29 cellular contexts compared by ENCODE assay signal in genomic region chr3:186339180-186339912, GRCh38. TPM values are rescaled to one million over a fixed set of nuclear protein-coding genes. Genes with fewer than 3 reads are reported as not detected.
DNase-seq lines count a peak whose midpoint lies in the region; ATAC-seq, FAIRE-seq and TF ChIP-seq lines count a peak whose summit lies in the region.
"Had no signal": no experiment of that assay in that cellular context is flagged by ENCODE, and none has a peak within 500 bp of the region (broad histone marks: within the 10 kb centered on the region; RNA-seq: fewer than 3 reads in every experiment).

No MANE protein-coding gene starts in this region.

- ATAC-seq in K562 = no peak
- ATAC-seq: activated T-cell treated with anti-CD3 and anti-CD28 coated beads, Interleukin-2, amount 50 U/mL, for 4 hours; effector memory CD8-positive, alpha-beta T cell; HCT116; left cardiac atrium; T-cell had no signal

- H3K4me1 Mint-ChIP-seq in activated naive CD4-positive, alpha-beta T cell treated with anti-CD3 and anti-CD28 coated beads for 36 hours (ENCODE audit: low read depth) = peaks cover 18% of the 10 kb centered on the region
- H3K4me1 Mint-ChIP-seq in activated naive CD4-positive, alpha-beta T cell treated with anti-CD3 and anti-CD28 coated beads, Interleukin-2, amount 10 ng/mL, durations not matched to agents 7 days and 5 days = peaks cover 7% of the 10 kb centered on the region
- H3K4me1 Mint-ChIP-seq in IgD-negative memory B cell = peaks cover 27 to 46% (median 37%) of the 10 kb centered on the region in 3 donors

- no peaks in the 10 kb centered on the region for H3K9me3 ChIP-seq in K562 (replicated peaks; ENCODE audit: control insufficient read depth, insufficient read depth, low read depth, low read length)
- H3K9me3 ChIP-seq: colonic mucosa, prostate gland, SJSA1, testis had no signal

- CTCF ChIA-PET in activated naive CD4-positive, alpha-beta T cell treated with anti-CD3 and anti-CD28 coated beads for 36 hours (lab: Charles Lee) = interaction anchor here (0.9 kb wide), 1 partner anchor 21 kb away, joined by 3 read pairs; no protein-coding TSS in a partner anchor
- CTCF ChIA-PET in activated naive CD4-positive, alpha-beta T cell treated with anti-CD3 and anti-CD28 coated beads, Interleukin-2, amount 10 ng/mL, durations not matched to agents 7 days and 5 days (lab: Charles Lee) = interaction anchor here (0.8 kb wide), 1 partner anchor 42 kb away, joined by 3 read pairs; no protein-coding TSS in a partner anchor
- CTCF ChIA-PET in K562 (lab: Yijun Ruan, JAX; ENCODE audit: low intra/inter-chr PET ratio) = interaction anchor here (0.6 kb wide), 1 partner anchor 201 kb away, joined by 4 read pairs; no protein-coding TSS in a partner anchor

- DNase-seq in activated naive CD4-positive, alpha-beta T cell treated with anti-CD3 and anti-CD28 coated beads for 36 hours = peak; percentile 11
- no peak for DNase-seq in activated naive CD4-positive, alpha-beta T cell treated with anti-CD3 and anti-CD28 coated beads, Interleukin-2, amount 10 ng/mL, durations not matched to agents 7 days and 5 days
- DNase-seq in K562 (ENCODE audit: extremely low read depth in 1 of 4, low spot score in 3 of 4) = no peak
- no peak for DNase-seq in ecto neural progenitor cell (ENCODE audit: low spot score)
- DNase-seq in activated CD8-positive, alpha-beta memory T cell treated with anti-CD3 and anti-CD28 coated beads for 24 hours = no peak
- no peak for DNase-seq in nucleus accumbens (lab: John Stamatoyannopoulos, UW)
- DNase-seq in activated gamma-delta T cell treated with Interleukin-2 at 50 U/mL for 16 hours = no peak
- DNase-seq: activated naive CD4-positive, alpha-beta T cell treated with Interleukin-2 at 50 U/mL for 16 hours; activated T-cell treated with anti-CD3 and anti-CD28 coated beads, Interleukin-2, amount 50 U/mL, for 4 hours; aorta; colonic mucosa; effector memory CD8-positive, alpha-beta T cell; erythroblast; foreskin fibroblast; Kasumi-1; left cardiac atrium; NCI-H146; NCI-H446; NCI-H82; RPMI8226; stimulated activated CD4-positive, alpha-beta T cell treated with anti-CD3 and anti-CD28 coated beads, Interleukin-15, amount 100 ng/mL, for 24 hours; stimulated activated naive CD4-positive, alpha-beta T cell treated with Interleukin-2 at 50 U/mL for 16 hours; T-cell; testis had no signal

- H3K9me1 ChIP-seq in K562 (ENCODE audit: control insufficient read depth, insufficient read depth, low read length) = no peaks in the 10 kb centered on the region

- H3K4me1 ChIP-seq in K562 (replicated peaks in 1 of 2; ENCODE audit: control insufficient read depth in 2 of 2, insufficient read depth in 2 of 2, low read length in 2 of 2) = no peaks in the 10 kb centered on the region
- H3K4me1 ChIP-seq: colonic mucosa, prostate gland, SJSA1, testis had no signal

- no peak for FAIRE-seq in K562 (lab: Jason Lieb, UNC)

- no TSS peak for BruUV-seq in K562 (replicated peaks; lab: Mats Ljungman, UMichigan)

- intact Hi-C loops in activated naive CD4-positive, alpha-beta T cell treated with anti-CD3 and anti-CD28 coated beads for 36 hours (cut with micrococcal nuclease) = no loop called here
- intact Hi-C loops in K562 (cut with micrococcal nuclease) = no loop called here

- no peak overlapping the region for H3K4me3 Mint-ChIP-seq in activated naive CD4-positive, alpha-beta T cell treated with anti-CD3 and anti-CD28 coated beads for 36 hours
- H3K4me3 Mint-ChIP-seq in activated naive CD4-positive, alpha-beta T cell treated with anti-CD3 and anti-CD28 coated beads, Interleukin-2, amount 10 ng/mL, durations not matched to agents 7 days and 5 days = no peak overlapping the region
- peak overlapping the region in 2 of 4 donors; percentile 74 to 77 for H3K4me3 Mint-ChIP-seq in IgD-negative memory B cell
- H3K4me3 Mint-ChIP-seq: activated T-cell treated with anti-CD3 and anti-CD28 coated beads, Interleukin-2, amount 50 U/mL, for 4 hours; effector memory CD8-positive, alpha-beta T cell; T-cell had no signal

- no peak overlapping the region for H3K27ac ChIP-seq in K562 (ENCODE audit: extremely low read depth, low read depth, low read length)
- H3K27ac ChIP-seq: cardiac muscle cell, colonic mucosa, prostate gland, SJSA1, testis had no signal

- H3K9ac ChIP-seq in K562 (ENCODE audit: insufficient read depth in 1 of 2, low read depth in 2 of 2, low read length in 2 of 2) = no peak overlapping the region

- POLR2A ChIA-PET in K562 (lab: Yijun Ruan, JAX) = no interaction called here

- TF ChIP-seq POLR2A in K562 (conservative IDR thresholded peaks at IDR 0.05) = no peak

- no peaks in the 10 kb centered on the region for H4K20me1 ChIP-seq in K562 (replicated peaks; ENCODE audit: control insufficient read depth, insufficient read depth, low read length)

- H3K4me3 ChIP-seq in K562 = no peak overlapping the region
- H3K4me3 ChIP-seq: cardiac muscle cell, colonic mucosa, prostate gland, SJSA1, testis had no signal

- in situ Hi-C loops in K562 (cut with MboI) = no loop called here

- no peak overlapping the region for H3K27ac Mint-ChIP-seq in activated naive CD4-positive, alpha-beta T cell treated with anti-CD3 and anti-CD28 coated beads for 36 hours
- H3K27ac Mint-ChIP-seq in activated naive CD4-positive, alpha-beta T cell treated with anti-CD3 and anti-CD28 coated beads, Interleukin-2, amount 10 ng/mL, durations not matched to agents 7 days and 5 days = no peak overlapping the region
- peak overlapping the region; percentile 3 to 92 (median 74) for H3K27ac Mint-ChIP-seq in IgD-negative memory B cell
- H3K27ac Mint-ChIP-seq: effector memory CD8-positive, alpha-beta T cell had no signal

- peaks cover 2% of the 10 kb centered on the region for H3K9me3 Mint-ChIP-seq in activated naive CD4-positive, alpha-beta T cell treated with anti-CD3 and anti-CD28 coated beads for 36 hours
- peaks cover 3% of the 10 kb centered on the region for H3K9me3 Mint-ChIP-seq in activated naive CD4-positive, alpha-beta T cell treated with anti-CD3 and anti-CD28 coated beads, Interleukin-2, amount 10 ng/mL, durations not matched to agents 7 days and 5 days
- H3K9me3 Mint-ChIP-seq in IgD-negative memory B cell = peaks cover 0 to 2% (median 0%) of the 10 kb centered on the region in 3 donors

- H3K79me2 ChIP-seq in K562 (ENCODE audit: control insufficient read depth, insufficient read depth, low read length) = no peaks in the 10 kb centered on the region

- TF ChIP-seq CTCF in K562 (IDR thresholded peaks at IDR 0.05 in 2 of 3, conservative IDR thresholded peaks at IDR 0.05 in 1 of 3; ENCODE audit: insufficient read depth in 2 of 3, low read depth in 1 of 3, low read length in 3 of 3) = no peak

- H2AFZ ChIP-seq in K562 (ENCODE audit: low read depth, low read length) = no peak overlapping the region

- TF ChIP-seq EP300 in K562 (IDR thresholded peaks at IDR 0.05; ENCODE audit: low read length) = no peak

- H3K27me3 Mint-ChIP-seq in activated naive CD4-positive, alpha-beta T cell treated with anti-CD3 and anti-CD28 coated beads for 36 hours (ENCODE audit: low read depth) = no peaks in the 10 kb centered on the region
- no peaks in the 10 kb centered on the region for H3K27me3 Mint-ChIP-seq in activated naive CD4-positive, alpha-beta T cell treated with anti-CD3 and anti-CD28 coated beads, Interleukin-2, amount 10 ng/mL, durations not matched to agents 7 days and 5 days
- H3K27me3 Mint-ChIP-seq in IgD-negative memory B cell = no peaks in the 10 kb centered on the region

- TF ChIP-seq RAD21 in K562 (CRISPR knock-in tag; conservative IDR thresholded peaks at IDR 0.05 in 1 of 2, IDR thresholded peaks at IDR 0.05 in 1 of 2) = no peak

- no peaks in the 10 kb centered on the region for H3K36me3 Mint-ChIP-seq in activated naive CD4-positive, alpha-beta T cell treated with anti-CD3 and anti-CD28 coated beads for 36 hours (ENCODE audit: low read depth)
- no peaks in the 10 kb centered on the region for H3K36me3 Mint-ChIP-seq in activated naive CD4-positive, alpha-beta T cell treated with anti-CD3 and anti-CD28 coated beads, Interleukin-2, amount 10 ng/mL, durations not matched to agents 7 days and 5 days
- H3K36me3 Mint-ChIP-seq in IgD-negative memory B cell = peaks cover 6% of the 10 kb centered on the region
- H3K36me3 Mint-ChIP-seq: T-cell had no signal

- H3K27me3 ChIP-seq in K562 (ENCODE audit: control insufficient read depth in 2 of 2, insufficient read depth in 2 of 2, low read length in 2 of 2) = peaks cover 0 to 1% of the 10 kb centered on the region in 2 experiments; a peak in 2 of 5 replicates
- H3K27me3 ChIP-seq: cardiac muscle cell, colonic mucosa, testis had no signal

- no peaks in the 10 kb centered on the region for H3K36me3 ChIP-seq in K562 (ENCODE audit: control insufficient read depth, insufficient read depth, low read length)
- H3K36me3 ChIP-seq: cardiac muscle cell, colonic mucosa, prostate gland, SJSA1 had no signal

- WGBS in K562 (ENCODE audit: insufficient coverage, low coverage, missing lambda C conversion rate) = 0% methylated on average over 4 of the region's 4 CpGs

- no peak overlapping the region for H3K4me2 ChIP-seq in K562 (ENCODE audit: insufficient read depth, low read length)

RNA-seq across cellular contexts. Expression of gene DGKG, which starts 22.7 kb away (rescaled TPM):
- under 1 TPM; 0.25 to 0.98 TPM for total RNA-seq in activated naive CD4-positive, alpha-beta T cell treated with anti-CD3 and anti-CD28 coated beads for 36 hours
- polyA plus RNA-seq in IgD-negative memory B cell (2.5 TPM), K562 (2011; rRNA removed) (0.14 TPM in 1 of 2 replicates, not detected in the other), K562 (2014; fragmentation: Illumina TruSeq; extraction: Trizol) (0.18 TPM in 1 of 2 replicates, not detected in the other), K562 (2014; fragmentation: Nextera tagmentation; extraction: Ambion mirVana) (under 1 TPM; 0.13 to 0.15 TPM), K562 (2014; rRNA removed) (0.01 and 0.35 TPM in 2 replicates)
- total RNA-seq in K562 (2011; cell fraction: chromatin; rRNA removed; ENCODE audit: low replicate concordance) = 0.11 and 0.81 TPM in 2 replicates
- 0.53 TPM in 1 of 2 replicates, not detected in the other for total RNA-seq in K562 (2011; cell fraction: nucleolus; rRNA removed)
- total RNA-seq in K562 (2011; cell fraction: nucleoplasm; rRNA removed) = 0.07 TPM in 1 of 2 replicates, not detected in the other
- total RNA-seq in K562 (2014; rRNA removed) (0.27 TPM in 1 of 2 replicates, not detected in the other), K562 (2014; rRNA removed; fragmentation: Illumina TruSeq; extraction: Trizol) (0.35 and 0.36 TPM in 2 replicates), K562 (2015; rRNA removed; fragmentation: Illumina TruSeq; extraction: Trizol) (0.04 and 0.15 TPM in 2 replicates), K562 (2021) (0.29 TPM in 1 of 2 replicates, not detected in the other)
- polyA plus RNA-seq in K562 (2011; cell fraction: cytosol; rRNA removed) = 0.07 TPM in 1 of 2 replicates, not detected in the other
- 0.10 TPM in 1 of 2 replicates, not detected in the other for polyA plus RNA-seq in K562 (2011; cell fraction: nucleus; rRNA removed)
- 0.12 and 0.22 TPM in 2 replicates for polyA plus RNA-seq in K562 (2012)
- 0.77 TPM in 1 of 2 replicates, not detected in the other for polyA minus RNA-seq in K562 (2011; rRNA and poly(A)+ RNA removed)
- not detected in 2 replicates for polyA minus RNA-seq in K562 (2011; cell fraction: cytosol; rRNA and poly(A)+ RNA removed)
- polyA minus RNA-seq in K562 (2011; cell fraction: nucleus; rRNA and poly(A)+ RNA removed) = 0.54 TPM in 1 of 2 replicates, not detected in the other
- polyA plus RNA-seq: cardiac muscle cell had no signal

Comparison
In these comparisons a context has a peak if more than half of its experiments do, and no peak if none do; other contexts are left out.
1. H3K27ac Mint-ChIP-seq: peak in IgD-negative memory B cell (3 of 3); none in activated naive CD4-positive, alpha-beta T cell treated with anti-CD3 and anti-CD28 coated beads for 36 hours (single experiment) and activated naive CD4-positive, alpha-beta T cell treated with anti-CD3 and anti-CD28 coated beads, Interleukin-2, amount 10 ng/mL, durations not matched to agents 7 days and 5 days (single experiment).